In genomic region chr5:58019614-58020013, GRCh38 we compare ENCODE assay signal across 19 cellular contexts.
DNase-seq lines count a peak whose midpoint lies in the region; ATAC-seq and TF ChIP-seq lines count a peak whose summit lies in the region.
"Had no signal": no experiment of that assay in that cellular context is flagged by ENCODE, and none has a peak within 500 bp of the region (broad histone marks: within the 10 kb centered on the region; RNA-seq: fewer than 3 reads in every experiment).

No MANE protein-coding gene starts in this region.

- H3K27ac Mint-ChIP-seq in activated naive CD4-positive, alpha-beta T cell treated with anti-CD3 and anti-CD28 coated beads, Interleukin-2, amount 10 ng/mL, durations not matched to agents 7 days and 5 days, result no peak overlapping the region
- no peak overlapping the region for H3K27ac Mint-ChIP-seq in Caco-2 (ENCODE audit: unreplicated experiment)
- H3K27ac Mint-ChIP-seq: CD4-positive, alpha-beta T cell; IgD-negative memory B cell; stimulated activated naive B cell treated with anti-CD40 and anti-IgM and Interleukin-4, amounts not matched to agents 10 μg/mL and 1 μg/mL and 100 μg/mL, for 72 hours had no signal

- H3K4me3 ChIP-seq in MG63, result no peak overlapping the region
- H3K4me3 ChIP-seq in gastroesophageal sphincter, result no peak overlapping the region
- H3K4me3 ChIP-seq in lung, result no peak overlapping the region
- H3K4me3 ChIP-seq in tibial artery, result no peak overlapping the region
- H3K4me3 ChIP-seq in Caco-2 (ENCODE audit: low read depth, low read length), result no peak overlapping the region
- H3K4me3 ChIP-seq: dorsolateral prefrontal cortex had no signal

- TF ChIP-seq POLR2A in gastroesophageal sphincter (IDR thresholded peaks at IDR 0.05), result no peak

- no peaks in the 10 kb centered on the region for H3K4me1 Mint-ChIP-seq in activated naive CD4-positive, alpha-beta T cell treated with anti-CD3 and anti-CD28 coated beads, Interleukin-2, amount 10 ng/mL, durations not matched to agents 7 days and 5 days
- H3K4me1 Mint-ChIP-seq in Caco-2 (ENCODE audit: low read depth, unreplicated experiment), result peaks cover 6% of the 10 kb centered on the region
- H3K4me1 Mint-ChIP-seq: IgD-negative memory B cell; stimulated activated naive B cell treated with anti-CD40 and anti-IgM and Interleukin-4, amounts not matched to agents 10 μg/mL and 1 μg/mL and 100 μg/mL, for 72 hours had no signal

- H3K36me3 ChIP-seq in MG63, result no peaks in the 10 kb centered on the region
- no peaks in the 10 kb centered on the region for H3K36me3 ChIP-seq in gastroesophageal sphincter
- H3K36me3 ChIP-seq in lung (ENCODE audit: control insufficient read depth in 2 of 2, insufficient read depth in 2 of 2, low read length in 2 of 2), result no peaks in the 10 kb centered on the region
- no peaks in the 10 kb centered on the region for H3K36me3 ChIP-seq in tibial artery
- H3K36me3 ChIP-seq in Caco-2 (ENCODE audit: control insufficient read depth, insufficient read depth, low read length), result no peaks in the 10 kb centered on the region
- H3K36me3 ChIP-seq: WERI-Rb-1 had no signal

- CTCF ChIA-PET in activated naive CD4-positive, alpha-beta T cell treated with anti-CD3 and anti-CD28 coated beads, Interleukin-2, amount 10 ng/mL, durations not matched to agents 7 days and 5 days (lab: Charles Lee), result no interaction called here
- CTCF ChIA-PET in Caco-2 (lab: Charles Lee), result no interaction called here

- no peaks in the 10 kb centered on the region for H3K9me3 Mint-ChIP-seq in activated naive CD4-positive, alpha-beta T cell treated with anti-CD3 and anti-CD28 coated beads, Interleukin-2, amount 10 ng/mL, durations not matched to agents 7 days and 5 days
- no peaks in the 10 kb centered on the region for H3K9me3 Mint-ChIP-seq in Caco-2 (ENCODE audit: unreplicated experiment)
- H3K9me3 Mint-ChIP-seq: CD4-positive, alpha-beta T cell; IgD-negative memory B cell; stimulated activated naive B cell treated with anti-CD40 and anti-IgM and Interleukin-4, amounts not matched to agents 10 μg/mL and 1 μg/mL and 100 μg/mL, for 72 hours had no signal

- no peak for TF ChIP-seq EP300 in gastroesophageal sphincter (IDR thresholded peaks at IDR 0.05)

- peaks cover 4% of the 10 kb centered on the region for H3K27me3 Mint-ChIP-seq in activated naive CD4-positive, alpha-beta T cell treated with anti-CD3 and anti-CD28 coated beads, Interleukin-2, amount 10 ng/mL, durations not matched to agents 7 days and 5 days
- no peaks in the 10 kb centered on the region for H3K27me3 Mint-ChIP-seq in Caco-2 (ENCODE audit: insufficient read depth, unreplicated experiment)
- H3K27me3 Mint-ChIP-seq: CD4-positive, alpha-beta T cell; IgD-negative memory B cell; stimulated activated naive B cell treated with anti-CD40 and anti-IgM and Interleukin-4, amounts not matched to agents 10 μg/mL and 1 μg/mL and 100 μg/mL, for 72 hours had no signal

- POLR2A ChIA-PET in Caco-2 (lab: Charles Lee), result no interaction called here

- 31 to 40% methylated on average over 1 to 2 of the region's 3 CpGs for WGBS in gastroesophageal sphincter (ENCODE audit: low coverage in 1 of 2), 2 donors
- WGBS in lung, 2 donors, result 20 to 41% methylated on average over 3 of the region's 3 CpGs

- no peaks in the 10 kb centered on the region for H3K36me3 Mint-ChIP-seq in activated naive CD4-positive, alpha-beta T cell treated with anti-CD3 and anti-CD28 coated beads, Interleukin-2, amount 10 ng/mL, durations not matched to agents 7 days and 5 days
- H3K36me3 Mint-ChIP-seq in Caco-2 (ENCODE audit: insufficient read depth, unreplicated experiment), result no peaks in the 10 kb centered on the region
- H3K36me3 Mint-ChIP-seq: IgD-negative memory B cell; stimulated activated naive B cell treated with anti-CD40 and anti-IgM and Interleukin-4, amounts not matched to agents 10 μg/mL and 1 μg/mL and 100 μg/mL, for 72 hours had no signal

- peak; percentile 40 for ATAC-seq in gastroesophageal sphincter
- peak; percentile 45 for ATAC-seq in lung (ENCODE audit: insufficient read depth, low FRiP score)
- ATAC-seq in activated CD4-positive, CD25-positive, alpha-beta regulatory T cell treated with anti-CD3 and anti-CD28 coated beads, Interleukin-2, amount 50 U/mL, for 24 hours, result no peak
- ATAC-seq: foreskin keratinocyte; stimulated activated naive B cell treated with anti-CD40 and anti-IgM and Interleukin-4, amounts not matched to agents 10 μg/mL and 1 μg/mL and 100 μg/mL, for 72 hours had no signal

- TF ChIP-seq CTCF in gastroesophageal sphincter (IDR thresholded peaks at IDR 0.05) (no peak), lung (IDR thresholded peaks at IDR 0.05; ENCODE audit: control extremely low read depth, extremely low read depth) (no peak), tibial artery (IDR thresholded peaks at IDR 0.05) (no peak), Caco-2 (IDR thresholded peaks at IDR 0.05; ENCODE audit: insufficient read depth in 1 of 2, low read depth in 1 of 2, low read length in 1 of 2, severe bottlenecking in 1 of 2, unreplicated experiment in 1 of 2) (no peak)

- no peaks in the 10 kb centered on the region for H3K9me3 ChIP-seq in MG63
- no peaks in the 10 kb centered on the region for H3K9me3 ChIP-seq in gastroesophageal sphincter
- no peaks in the 10 kb centered on the region for H3K9me3 ChIP-seq in lung (ENCODE audit: control insufficient read depth in 2 of 2, insufficient read depth in 1 of 2, low read length in 1 of 2)
- no peaks in the 10 kb centered on the region for H3K9me3 ChIP-seq in tibial artery
- H3K9me3 ChIP-seq in Caco-2, result no peaks in the 10 kb centered on the region

- DNase-seq in MG63 (peak; percentile 46), lung (ENCODE audit: low spot score) (peak; percentile 36), tibial artery (peak; percentile 51 to 69), Caco-2 (no peak)
- no peak for DNase-seq in activated naive CD4-positive, alpha-beta T cell treated with anti-CD3 and anti-CD28 coated beads, Interleukin-2, amount 10 ng/mL, durations not matched to agents 7 days and 5 days
- DNase-seq in stimulated activated CD4-positive, alpha-beta T cell treated with anti-CD3 and anti-CD28 coated beads, Interleukin-12 subunit alpha, Interleukin-12 subunit beta, amount 100 ng/mL, for 4 hours, result no peak
- DNase-seq: CD4-positive, alpha-beta T cell; dorsolateral prefrontal cortex; foreskin keratinocyte; mammary epithelial cell; NCI-H1694 treated with DMSO at 0.1 percent for 48 hours; NCI-H748 treated with DMSO at 0.1 percent for 48 hours; SHP77 treated with DMSO at 0.1 percent for 48 hours; stimulated activated CD4-positive, alpha-beta T cell treated with anti-CD3 and anti-CD28 coated beads, Interleukin-4, amount 100 ng/mL, for 1 hour; stimulated activated naive B cell treated with anti-CD40 and anti-IgM and Interleukin-4, amounts not matched to agents 10 μg/mL and 1 μg/mL and 100 μg/mL, for 72 hours; WERI-Rb-1 had no signal

- intact Hi-C loops in tibial artery (cut with DNase I; ENCODE audit: low total_unique reads), result no loop called here
- intact Hi-C loops in Caco-2 (cut with micrococcal nuclease; ENCODE audit: unreplicated experiment), result no loop called here

- H3K4me1 ChIP-seq in gastroesophageal sphincter (peaks cover 0 to 4% (median 0%) of the 10 kb centered on the region in 3 donors), lung (ENCODE audit: control insufficient read depth in 2 of 2, insufficient read depth in 2 of 2, low read length in 2 of 2) (peaks cover 0 to 3% of the 10 kb centered on the region in 2 donors), tibial artery (peaks cover 0 to 29% (median 13%) of the 10 kb centered on the region in 4 donors), Caco-2 (peaks cover 3% of the 10 kb centered on the region; the same call in 1 of the 2 replicates)
- H3K4me1 ChIP-seq: foreskin keratinocyte had no signal

- H3K27ac ChIP-seq in gastroesophageal sphincter (no peak overlapping the region), lung (ENCODE audit: low read depth in 1 of 2, low read length in 1 of 2) (no peak overlapping the region), tibial artery (no peak overlapping the region)
- H3K27ac ChIP-seq: dorsolateral prefrontal cortex, foreskin keratinocyte, WERI-Rb-1 had no signal

- no peak overlapping the region for H3K4me3 Mint-ChIP-seq in activated naive CD4-positive, alpha-beta T cell treated with anti-CD3 and anti-CD28 coated beads, Interleukin-2, amount 10 ng/mL, durations not matched to agents 7 days and 5 days
- no peak overlapping the region for H3K4me3 Mint-ChIP-seq in Caco-2 (ENCODE audit: unreplicated experiment)
- H3K4me3 Mint-ChIP-seq: CD4-positive, alpha-beta T cell; IgD-negative memory B cell; stimulated activated naive B cell treated with anti-CD40 and anti-IgM and Interleukin-4, amounts not matched to agents 10 μg/mL and 1 μg/mL and 100 μg/mL, for 72 hours had no signal

- no TSS peak for BruUV-seq in Caco-2 (replicated peaks; lab: Mats Ljungman, UMichigan)

- H3K27me3 ChIP-seq in MG63 (no peaks in the 10 kb centered on the region), gastroesophageal sphincter (no peaks in the 10 kb centered on the region), lung (ENCODE audit: control insufficient read depth, insufficient read depth) (no peaks in the 10 kb centered on the region), tibial artery (no peaks in the 10 kb centered on the region), Caco-2 (replicated peaks; ENCODE audit: control insufficient read depth, insufficient read depth, low read length) (no peaks in the 10 kb centered on the region)
- H3K27me3 ChIP-seq: dorsolateral prefrontal cortex, foreskin keratinocyte had no signal

Comparison
In these comparisons a context has a peak if more than half of its experiments do, and no peak if none do; other contexts are left out.
1. DNase-seq: peak in MG63 (single experiment), lung (single experiment) and tibial artery (2 of 2); none in activated naive CD4-positive, alpha-beta T cell treated with anti-CD3 and anti-CD28 coated beads, Interleukin-2, amount 10 ng/mL, durations not matched to agents 7 days and 5 days (single experiment), Caco-2 (0 of 2) and stimulated activated CD4-positive, alpha-beta T cell treated with anti-CD3 and anti-CD28 coated beads, Interleukin-12 subunit alpha, Interleukin-12 subunit beta, amount 100 ng/mL, for 4 hours (single experiment).
2. ATAC-seq: peak in gastroesophageal sphincter (single experiment) and lung (single experiment); none in activated CD4-positive, CD25-positive, alpha-beta regulatory T cell treated with anti-CD3 and anti-CD28 coated beads, Interleukin-2, amount 50 U/mL, for 24 hours (0 of 2).